In genomic region chr2:216619411-216620393, GRCh38 we compare ENCODE assay signal across 1 cellular context.
A peak's percentile ranks its signal among the peaks of the same experiment; 100 is the strongest.
TF ChIP-seq lines count a peak whose summit lies in the region.

No MANE protein-coding gene starts in this region.

TF ChIP-seq in HepG2, 621 proteins besides CTCF, POLR2A, EP300 and RAD21 (continued from another document and continues in another):
- no peak for TF ChIP-seq ZNF550 (CRISPR knock-in tag; IDR thresholded peaks at IDR 0.05; ENCODE audit: borderline replicate concordance)
- peak; percentile 68 for TF ChIP-seq PITX1 (CRISPR knock-in tag; IDR thresholded peaks at IDR 0.05)
- peak; percentile 72 for TF ChIP-seq GATAD2A (CRISPR knock-in tag; IDR thresholded peaks at IDR 0.05)
- TF ChIP-seq ZNF709 (CRISPR knock-in tag; IDR thresholded peaks at IDR 0.05) = no peak
- TF ChIP-seq ZNF790 (CRISPR knock-in tag; IDR thresholded peaks at IDR 0.05; ENCODE audit: borderline replicate concordance) = no peak
- no peak for TF ChIP-seq GATA4 (IDR thresholded peaks at IDR 0.05; ENCODE audit: borderline replicate concordance, low read depth)
- no peak for TF ChIP-seq KDM4B (CRISPR knock-in tag; IDR thresholded peaks at IDR 0.05)
- TF ChIP-seq, protein P1, sequence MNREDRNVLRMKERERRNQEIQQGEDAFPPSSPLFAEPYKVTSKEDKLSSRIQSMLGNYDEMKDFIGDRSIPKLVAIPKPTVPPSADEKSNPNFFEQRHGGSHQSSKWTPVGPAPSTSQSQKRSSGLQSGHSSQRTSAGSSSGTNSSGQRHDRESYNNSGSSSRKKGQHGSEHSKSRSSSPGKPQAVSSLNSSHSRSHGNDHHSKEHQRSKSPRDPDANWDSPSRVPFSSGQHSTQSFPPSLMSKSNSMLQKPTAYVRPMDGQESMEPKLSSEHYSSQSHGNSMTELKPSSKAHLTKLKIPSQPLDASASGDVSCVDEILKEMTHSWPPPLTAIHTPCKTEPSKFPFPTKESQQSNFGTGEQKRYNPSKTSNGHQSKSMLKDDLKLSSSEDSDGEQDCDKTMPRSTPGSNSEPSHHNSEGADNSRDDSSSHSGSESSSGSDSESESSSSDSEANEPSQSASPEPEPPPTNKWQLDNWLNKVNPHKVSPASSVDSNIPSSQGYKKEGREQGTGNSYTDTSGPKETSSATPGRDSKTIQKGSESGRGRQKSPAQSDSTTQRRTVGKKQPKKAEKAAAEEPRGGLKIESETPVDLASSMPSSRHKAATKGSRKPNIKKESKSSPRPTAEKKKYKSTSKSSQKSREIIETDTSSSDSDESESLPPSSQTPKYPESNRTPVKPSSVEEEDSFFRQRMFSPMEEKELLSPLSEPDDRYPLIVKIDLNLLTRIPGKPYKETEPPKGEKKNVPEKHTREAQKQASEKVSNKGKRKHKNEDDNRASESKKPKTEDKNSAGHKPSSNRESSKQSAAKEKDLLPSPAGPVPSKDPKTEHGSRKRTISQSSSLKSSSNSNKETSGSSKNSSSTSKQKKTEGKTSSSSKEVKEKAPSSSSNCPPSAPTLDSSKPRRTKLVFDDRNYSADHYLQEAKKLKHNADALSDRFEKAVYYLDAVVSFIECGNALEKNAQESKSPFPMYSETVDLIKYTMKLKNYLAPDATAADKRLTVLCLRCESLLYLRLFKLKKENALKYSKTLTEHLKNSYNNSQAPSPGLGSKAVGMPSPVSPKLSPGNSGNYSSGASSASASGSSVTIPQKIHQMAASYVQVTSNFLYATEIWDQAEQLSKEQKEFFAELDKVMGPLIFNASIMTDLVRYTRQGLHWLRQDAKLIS (CRISPR knock-in tag; IDR thresholded peaks at IDR 0.05) = no peak
- no peak for TF ChIP-seq ARID2 (CRISPR knock-in tag; IDR thresholded peaks at IDR 0.05; ENCODE audit: borderline replicate concordance)
- peak; percentile 75 for TF ChIP-seq PATZ1 (CRISPR knock-in tag; IDR thresholded peaks at IDR 0.05)
- TF ChIP-seq PLRG1 (conservative IDR thresholded peaks at IDR 0.05) = no peak
- TF ChIP-seq JUNB (CRISPR knock-in tag; IDR thresholded peaks at IDR 0.05; ENCODE audit: borderline replicate concordance) = no peak
- no peak for TF ChIP-seq MIER2 (CRISPR knock-in tag; IDR thresholded peaks at IDR 0.05)
- TF ChIP-seq ZNF496 (CRISPR knock-in tag; IDR thresholded peaks at IDR 0.05; ENCODE audit: insufficient replicate concordance) = no peak
- no peak for TF ChIP-seq NFE2L2 (IDR thresholded peaks at IDR 0.05; ENCODE audit: low read length)
- no peak for TF ChIP-seq ZNF263 (CRISPR knock-in tag; IDR thresholded peaks at IDR 0.05)
- TF ChIP-seq, protein P2, sequence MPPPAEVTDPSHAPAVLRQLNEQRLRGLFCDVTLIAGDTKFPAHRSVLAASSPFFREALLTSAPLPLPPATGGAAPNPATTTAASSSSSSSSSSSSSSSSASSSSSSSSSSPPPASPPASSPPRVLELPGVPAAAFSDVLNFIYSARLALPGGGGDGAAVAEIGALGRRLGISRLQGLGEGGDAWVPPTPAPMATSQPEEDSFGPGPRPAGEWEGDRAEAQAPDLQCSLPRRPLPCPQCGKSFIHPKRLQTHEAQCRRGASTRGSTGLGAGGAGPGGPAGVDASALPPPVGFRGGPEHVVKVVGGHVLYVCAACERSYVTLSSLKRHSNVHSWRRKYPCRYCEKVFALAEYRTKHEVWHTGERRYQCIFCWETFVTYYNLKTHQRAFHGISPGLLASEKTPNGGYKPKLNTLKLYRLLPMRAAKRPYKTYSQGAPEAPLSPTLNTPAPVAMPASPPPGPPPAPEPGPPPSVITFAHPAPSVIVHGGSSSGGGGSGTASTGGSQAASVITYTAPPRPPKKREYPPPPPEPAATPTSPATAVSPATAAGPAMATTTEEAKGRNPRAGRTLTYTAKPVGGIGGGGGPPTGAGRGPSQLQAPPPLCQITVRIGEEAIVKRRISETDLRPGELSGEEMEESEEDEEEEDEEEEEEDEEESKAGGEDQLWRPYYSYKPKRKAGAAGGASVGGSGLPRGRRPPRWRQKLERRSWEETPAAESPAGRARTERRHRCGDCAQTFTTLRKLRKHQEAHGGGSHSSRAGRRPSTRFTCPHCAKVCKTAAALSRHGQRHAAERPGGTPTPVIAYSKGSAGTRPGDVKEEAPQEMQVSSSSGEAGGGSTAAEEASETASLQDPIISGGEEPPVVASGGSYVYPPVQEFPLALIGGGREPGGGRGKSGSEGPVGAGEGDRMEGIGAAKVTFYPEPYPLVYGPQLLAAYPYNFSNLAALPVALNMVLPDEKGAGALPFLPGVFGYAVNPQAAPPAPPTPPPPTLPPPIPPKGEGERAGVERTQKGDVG (CRISPR knock-in tag; IDR thresholded peaks at IDR 0.05; ENCODE audit: borderline replicate concordance) = no peak
- TF ChIP-seq ZNF407 (CRISPR knock-in tag; IDR thresholded peaks at IDR 0.05; ENCODE audit: not compliant biosample characterization) = peak; percentile 22
- TF ChIP-seq ELF4 (CRISPR knock-in tag; IDR thresholded peaks at IDR 0.05; ENCODE audit: borderline replicate concordance) = no peak
- no peak for TF ChIP-seq ZNF331 (CRISPR knock-in tag; IDR thresholded peaks at IDR 0.05)
- TF ChIP-seq, protein P3, sequence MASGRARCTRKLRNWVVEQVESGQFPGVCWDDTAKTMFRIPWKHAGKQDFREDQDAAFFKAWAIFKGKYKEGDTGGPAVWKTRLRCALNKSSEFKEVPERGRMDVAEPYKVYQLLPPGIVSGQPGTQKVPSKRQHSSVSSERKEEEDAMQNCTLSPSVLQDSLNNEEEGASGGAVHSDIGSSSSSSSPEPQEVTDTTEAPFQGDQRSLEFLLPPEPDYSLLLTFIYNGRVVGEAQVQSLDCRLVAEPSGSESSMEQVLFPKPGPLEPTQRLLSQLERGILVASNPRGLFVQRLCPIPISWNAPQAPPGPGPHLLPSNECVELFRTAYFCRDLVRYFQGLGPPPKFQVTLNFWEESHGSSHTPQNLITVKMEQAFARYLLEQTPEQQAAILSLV (CRISPR knock-in tag; IDR thresholded peaks at IDR 0.05; ENCODE audit: borderline replicate concordance) = no peak
- no peak for TF ChIP-seq ATF1 (CRISPR knock-in tag; IDR thresholded peaks at IDR 0.05)
- TF ChIP-seq, protein P4, sequence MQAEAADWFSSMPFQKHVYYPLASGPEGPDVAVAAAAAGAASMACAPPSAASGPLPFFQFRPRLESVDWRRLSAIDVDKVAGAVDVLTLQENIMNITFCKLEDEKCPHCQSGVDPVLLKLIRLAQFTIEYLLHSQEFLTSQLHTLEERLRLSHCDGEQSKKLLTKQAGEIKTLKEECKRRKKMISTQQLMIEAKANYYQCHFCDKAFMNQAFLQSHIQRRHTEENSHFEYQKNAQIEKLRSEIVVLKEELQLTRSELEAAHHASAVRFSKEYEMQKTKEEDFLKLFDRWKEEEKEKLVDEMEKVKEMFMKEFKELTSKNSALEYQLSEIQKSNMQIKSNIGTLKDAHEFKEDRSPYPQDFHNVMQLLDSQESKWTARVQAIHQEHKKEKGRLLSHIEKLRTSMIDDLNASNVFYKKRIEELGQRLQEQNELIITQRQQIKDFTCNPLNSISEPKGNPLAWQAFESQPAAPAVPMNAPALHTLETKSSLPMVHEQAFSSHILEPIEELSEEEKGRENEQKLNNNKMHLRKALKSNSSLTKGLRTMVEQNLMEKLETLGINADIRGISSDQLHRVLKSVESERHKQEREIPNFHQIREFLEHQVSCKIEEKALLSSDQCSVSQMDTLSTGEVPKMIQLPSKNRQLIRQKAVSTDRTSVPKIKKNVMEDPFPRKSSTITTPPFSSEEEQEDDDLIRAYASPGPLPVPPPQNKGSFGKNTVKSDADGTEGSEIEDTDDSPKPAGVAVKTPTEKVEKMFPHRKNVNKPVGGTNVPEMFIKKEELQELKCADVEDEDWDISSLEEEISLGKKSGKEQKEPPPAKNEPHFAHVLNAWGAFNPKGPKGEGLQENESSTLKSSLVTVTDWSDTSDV (CRISPR knock-in tag; IDR thresholded peaks at IDR 0.05) = no peak
- TF ChIP-seq SPEN (CRISPR knock-in tag; IDR thresholded peaks at IDR 0.05; ENCODE audit: low read depth) = no peak
- TF ChIP-seq SMYD3 (CRISPR knock-in tag; IDR thresholded peaks at IDR 0.05) = no peak
- no peak for TF ChIP-seq FOSL1 (CRISPR knock-in tag; IDR thresholded peaks at IDR 0.05; ENCODE audit: borderline replicate concordance)
- no peak for TF ChIP-seq PRPF4 (IDR thresholded peaks at IDR 0.05; ENCODE audit: low read depth, low read length, poor library complexity, severe bottlenecking)
- TF ChIP-seq FOXM1 (CRISPR knock-in tag; IDR thresholded peaks at IDR 0.05) = no peak
- no peak for TF ChIP-seq ZNF724P (CRISPR knock-in tag; IDR thresholded peaks at IDR 0.05; ENCODE audit: borderline replicate concordance)
- TF ChIP-seq ZNF441 (CRISPR knock-in tag; IDR thresholded peaks at IDR 0.05; ENCODE audit: borderline replicate concordance) = 0 out of 2 replicates have a peak, but pooled peaks have one; percentile 35
- no peak for TF ChIP-seq KAT2B (IDR thresholded peaks at IDR 0.05; ENCODE audit: borderline replicate concordance, low read depth, low read length)
- no peak for TF ChIP-seq MBD4 (IDR thresholded peaks at IDR 0.05; ENCODE audit: borderline replicate concordance, low read length)
- peak; percentile 61; the same call in 1 of the 2 replicates for TF ChIP-seq ZGPAT (CRISPR knock-in tag; IDR thresholded peaks at IDR 0.05)
- no peak for TF ChIP-seq ZNF720 (CRISPR knock-in tag; IDR thresholded peaks at IDR 0.05)
